In genomic region chr16:11218324-11218962, GRCh38 we compare ENCODE assay signal across 2 cellular contexts.
TF ChIP-seq lines count a peak whose summit lies in the region.

No MANE protein-coding gene starts in this region.

TF ChIP-seq in GM23338, 12 proteins besides CTCF, POLR2A, EP300 and RAD21 (continued from another document):
- TF ChIP-seq ETS1 (IDR thresholded peaks at IDR 0.05) (no peak), JUNB (IDR thresholded peaks at IDR 0.05; ENCODE audit: unreplicated experiment) (no peak), POLR2AphosphoS5 (IDR thresholded peaks at IDR 0.05; ENCODE audit: low read depth) (no peak), CREB1 (CRISPR knock-in tag; IDR thresholded peaks at IDR 0.05; ENCODE audit: low read depth) (no peak), ZNF462 (CRISPR knock-in tag; IDR thresholded peaks at IDR 0.05) (no peak)

TF ChIP-seq in liver, 16 proteins besides CTCF, POLR2A, EP300 and RAD21 (continued from another document):
- no peak for TF ChIP-seq MAX (IDR thresholded peaks at IDR 0.05)
- TF ChIP-seq ATF3 (IDR thresholded peaks at IDR 0.05) = no peak
- TF ChIP-seq SP1 (IDR thresholded peaks at IDR 0.05) = no peak
- TF ChIP-seq JUND (IDR thresholded peaks at IDR 0.05) = no peak
- no peak for TF ChIP-seq FOXA2 (IDR thresholded peaks at IDR 0.05)
- TF ChIP-seq EGR1 (IDR thresholded peaks at IDR 0.05; ENCODE audit: low read depth in 2 of 2) = no peak
- TF ChIP-seq YY1 (IDR thresholded peaks at IDR 0.05) = no peak
